8 cellular contexts compared by ENCODE assay signal in the genomic region with DNA sequence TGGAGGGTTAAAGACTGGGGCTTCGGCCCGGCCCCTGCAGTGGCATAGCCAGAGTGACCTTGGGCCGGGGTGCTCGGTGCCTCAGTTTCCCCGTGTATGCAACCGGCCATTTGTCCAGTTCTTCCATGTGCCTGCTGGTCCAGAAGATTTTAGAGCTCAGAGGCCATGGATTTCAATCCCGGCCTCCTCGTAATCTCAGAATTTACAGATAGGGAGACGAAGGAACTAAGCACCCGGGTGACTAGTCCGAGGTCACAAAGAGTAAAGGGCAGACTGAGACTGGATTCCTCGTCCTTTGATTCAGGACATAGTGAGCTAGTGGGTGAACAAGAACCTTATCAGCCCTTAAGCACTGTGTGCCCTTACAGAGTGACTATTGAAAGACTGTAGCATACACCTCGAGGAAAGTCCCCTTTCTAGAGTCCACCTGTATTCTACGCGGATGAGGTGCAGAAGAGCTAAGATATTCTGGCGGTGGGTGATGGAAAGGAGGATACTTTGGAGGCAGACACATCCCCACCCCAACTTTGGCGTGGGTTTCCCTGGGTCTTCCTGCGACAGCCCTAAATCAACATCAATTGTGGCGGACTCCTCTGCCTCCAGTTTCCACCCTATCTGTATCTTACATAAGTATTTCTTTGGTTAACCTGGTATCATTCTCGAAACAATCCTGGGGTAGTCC. TPM values are rescaled to one million over a fixed set of nuclear protein-coding genes. Genes with fewer than 3 reads are reported as not detected.
DNase-seq lines count a peak whose midpoint lies in the region; ATAC-seq and TF ChIP-seq lines count a peak whose summit lies in the region.

No MANE protein-coding gene starts in this region.

- TF ChIP-seq CTCF in lung (IDR thresholded peaks at IDR 0.05; ENCODE audit: control extremely low read depth, extremely low read depth) (no peak), upper lobe of right lung (IDR thresholded peaks at IDR 0.05) (no peak)

- H3K27ac ChIP-seq in caudate nucleus (ENCODE audit: low read depth, low read length): peak overlapping the region; percentile 48
- H3K27ac ChIP-seq in lung (ENCODE audit: low read depth in 1 of 2, low read length in 1 of 2): peak overlapping the region; percentile 74 to 96
- H3K27ac ChIP-seq in upper lobe of right lung: peak overlapping the region; percentile 85

- no peaks in the 10 kb centered on the region for H3K9me3 ChIP-seq in lung (ENCODE audit: control insufficient read depth in 2 of 2, insufficient read depth in 1 of 2, low read length in 1 of 2)
- no peaks in the 10 kb centered on the region for H3K9me3 ChIP-seq in upper lobe of right lung

- DNase-seq in Daoy (ENCODE audit: low read depth) (peak; percentile 5), NCI-H69 (lab: John Stamatoyannopoulos, UW) (peak; percentile 62), caudate nucleus (lab: John Stamatoyannopoulos, UW) (peak in 4 of 61 donors; percentile 6 to 55 (median 20)), lung (ENCODE audit: low spot score) (no peak), upper lobe of right lung (no peak), SHP77 (lab: John Stamatoyannopoulos, UW) (no peak), NCI-H1930 (lab: John Stamatoyannopoulos, UW) (no peak), T1000 (lab: John Stamatoyannopoulos, UW) (no peak)

- H3K27me3 ChIP-seq in lung (ENCODE audit: control insufficient read depth, insufficient read depth): no peaks in the 10 kb centered on the region
- no peaks in the 10 kb centered on the region for H3K27me3 ChIP-seq in upper lobe of right lung

- ATAC-seq in lung (ENCODE audit: insufficient read depth, low FRiP score): no peak
- ATAC-seq in upper lobe of right lung: peak; percentile 6

- H3K4me1 ChIP-seq in lung (ENCODE audit: control insufficient read depth in 2 of 2, insufficient read depth in 2 of 2, low read length in 2 of 2): peaks cover 0 to 19% of the 10 kb centered on the region in 2 donors
- peaks cover 46% of the 10 kb centered on the region for H3K4me1 ChIP-seq in upper lobe of right lung

- H3K36me3 ChIP-seq in lung (ENCODE audit: control insufficient read depth in 2 of 2, insufficient read depth in 2 of 2, low read length in 2 of 2) (no peaks in the 10 kb centered on the region), upper lobe of right lung (no peaks in the 10 kb centered on the region)

- H3K4me3 ChIP-seq in lung (peak overlapping the region; percentile 75), upper lobe of right lung (peak overlapping the region; percentile 77)

- intact Hi-C loops in upper lobe of right lung (cut with DNase I): no loop called here

- 12 to 24% methylated on average over 20 of the region's 20 CpGs for WGBS in lung, 2 donors

RNA-seq across cellular contexts. Expression of gene SLC31A1, which starts 0.6 kb away (rescaled TPM):
- 12.0 and 13.4 TPM in 2 replicates for total RNA-seq in Daoy (2014; rRNA removed; shearing (Covaris generic))
- total RNA-seq in lung (10 to 100 TPM; 13.9 to 39.3 TPM), upper lobe of right lung (43.4 TPM)
- polyA plus RNA-seq in lung: 10 to 100 TPM; 14.3 to 22.0 TPM

RNA-seq across cellular contexts. Expression of gene FKBP15, which starts 0.9 kb away (rescaled TPM):
- total RNA-seq in Daoy (2014; rRNA removed; shearing (Covaris generic)): 19.9 and 24.1 TPM in 2 replicates
- total RNA-seq in lung (10 to 100 TPM; 43.2 to 45.0 TPM), upper lobe of right lung (60.6 TPM)
- 10 to 100 TPM; 18.2 to 47.0 TPM for polyA plus RNA-seq in lung

RNA-seq across cellular contexts. Expression of gene CDC26, which starts 53.4 kb away (rescaled TPM):
- total RNA-seq in Daoy (2014; rRNA removed; shearing (Covaris generic)): 120 and 179 TPM in 2 replicates
- total RNA-seq in lung: 10 to 100 TPM; 19.0 to 22.8 TPM
- polyA plus RNA-seq in lung: 10 to 100 TPM; 24.8 to 41.8 TPM
- 29.5 TPM for total RNA-seq in upper lobe of right lung

RNA-seq across cellular contexts. Expression of gene PRPF4, which starts 53.5 kb away (rescaled TPM):
- total RNA-seq in Daoy (2014; rRNA removed; shearing (Covaris generic)): 116 and 125 TPM in 2 replicates
- 10 to 100 TPM; 17.3 to 20.6 TPM for total RNA-seq in lung
- polyA plus RNA-seq in lung: 10 to 100 TPM in 1 of 2 donors, 1 to 10 TPM in 1; 7.5 to 17.4 TPM
- 13.2 TPM for total RNA-seq in upper lobe of right lung

Comparison
In these comparisons a context has a peak if more than half of its experiments do, and no peak if none do; other contexts are left out.
1. DNase-seq: peak in Daoy (single experiment) and NCI-H69 (single experiment); none in lung (single experiment), upper lobe of right lung (single experiment), SHP77 (0 of 2), NCI-H1930 (0 of 2) and T1000 (single experiment).
2. Peak in every context shown above with its lines, with median percentiles within 50 percentile points of each other: H3K27ac ChIP-seq.